In the genomic region with DNA sequence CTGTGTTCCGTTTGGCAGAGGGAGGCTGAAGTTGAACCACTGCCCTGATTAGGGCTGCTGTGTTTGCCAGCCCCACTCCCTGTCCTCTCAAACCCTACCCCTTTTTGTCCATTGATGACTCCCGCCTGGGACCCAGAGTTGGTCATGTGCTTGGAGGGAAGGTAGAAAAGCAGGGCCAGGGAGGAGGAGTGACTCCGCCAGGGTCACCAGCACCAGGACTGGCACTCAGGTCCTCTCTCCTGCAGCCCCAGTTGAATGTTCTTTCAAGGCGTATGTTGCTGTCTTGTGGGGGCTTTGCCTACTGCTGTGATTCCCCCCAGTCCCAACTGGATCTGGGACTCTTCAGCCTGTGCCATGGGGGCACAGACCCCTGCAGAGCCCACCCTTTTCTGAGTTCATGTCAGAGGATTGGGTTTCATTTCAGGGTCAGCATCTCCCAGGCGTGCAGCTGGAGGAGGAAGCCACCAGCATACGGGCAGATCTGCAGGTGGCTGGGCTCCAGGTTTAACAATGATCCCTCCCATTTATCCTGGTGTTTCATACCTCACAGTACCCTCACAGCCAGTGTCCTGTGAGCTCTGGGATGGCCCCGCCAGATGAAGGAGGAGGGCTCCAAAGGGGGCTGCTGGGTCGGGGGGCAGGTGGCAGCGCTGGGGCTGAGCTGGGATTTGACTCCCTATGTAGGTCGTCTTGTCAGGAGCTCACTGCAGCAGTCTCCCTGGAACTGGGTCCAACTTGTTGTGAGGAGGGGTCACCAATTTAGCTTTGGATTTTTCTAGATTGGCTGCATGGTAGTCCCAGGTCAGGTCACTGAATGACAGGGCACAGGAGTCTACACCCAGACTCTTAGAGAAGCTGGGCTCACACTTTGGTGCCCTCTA, we compare ENCODE assay signal across 21 cellular contexts. TPM values are rescaled to one million over a fixed set of nuclear protein-coding genes. Genes with fewer than 3 reads are reported as not detected.
A peak's percentile ranks its signal among the peaks of the same experiment; 100 is the strongest.
DNase-seq lines count a peak whose midpoint lies in the region; ATAC-seq and TF ChIP-seq lines count a peak whose summit lies in the region.
"Had no signal": no experiment of that assay in that cellular context is flagged by ENCODE, and none has a peak within 500 bp of the region (broad histone marks: within the 10 kb centered on the region; RNA-seq: fewer than 3 reads in every experiment).

No MANE protein-coding gene starts in this region.

- peaks cover 3 to 4% of the 10 kb centered on the region in 2 experiments; a peak in 4 of 5 replicates for H3K9me3 Mint-ChIP-seq in H9

- H3K18ac ChIP-seq in neuronal stem cell (ENCODE audit: low read length) (peak overlapping the region; percentile 32), H9 (ENCODE audit: insufficient read length, low read depth, low read length) (no peak overlapping the region)

- no peak overlapping the region for H3K27ac Mint-ChIP-seq in H9
- H3K27ac Mint-ChIP-seq: B cell; CD4-positive, CD25-positive, alpha-beta regulatory T cell; CD8-positive, alpha-beta memory T cell; IgD-negative memory B cell had no signal

- H2AFZ ChIP-seq in neuronal stem cell (ENCODE audit: low read length) = no peak overlapping the region
- no peak overlapping the region for H2AFZ ChIP-seq in H9 (ENCODE audit: low read length)

- H3K4me2 ChIP-seq in BLaER1 treated with 17β-estradiol and CSF1 and Interleukin-3, amounts not matched to agents 10 nM and 100 nM = peak overlapping the region in 9 of 11 experiments; percentile 5 to 79 (median 45); a peak in 14 of 22 replicates
- H3K4me2 ChIP-seq in neuronal stem cell (ENCODE audit: insufficient read depth, low read length, poor library complexity, severe bottlenecking) (no peak overlapping the region), H9 (ENCODE audit: insufficient read depth, insufficient read length, low read length) (no peak overlapping the region)

- intact Hi-C loops in upper lobe of right lung (cut with DNase I) = no loop called here

- peaks cover 55% of the 10 kb centered on the region for H3K27me3 Mint-ChIP-seq in H9 (ENCODE audit: low read depth)
- H3K27me3 Mint-ChIP-seq: IgD-negative memory B cell had no signal

- no peak overlapping the region for H3T11ph ChIP-seq in H9 (ENCODE audit: low read length)

- H3K4me1 ChIP-seq in BLaER1 treated with 17β-estradiol and CSF1 and Interleukin-3, amounts not matched to agents 10 nM and 100 nM = peaks cover 0 to 38% (median 18%) of the 10 kb centered on the region in 10 experiments; a peak in 17 of 20 replicates
- H3K4me1 ChIP-seq in neuronal stem cell (ENCODE audit: control insufficient read depth in 2 of 2, insufficient read depth in 1 of 2, low read depth in 1 of 2, low read length in 2 of 2) (no peaks in the 10 kb centered on the region), subcutaneous abdominal adipose tissue (ENCODE audit: control insufficient read depth in 5 of 5, insufficient read depth in 5 of 5, low read length in 5 of 5) (peaks cover 4 to 30% (median 22%) of the 10 kb centered on the region in 5 donors), H9 (ENCODE audit: insufficient read depth, low read length) (no peaks in the 10 kb centered on the region), upper lobe of right lung (no peaks in the 10 kb centered on the region)

- H3K4me3 ChIP-seq in BLaER1 treated with 17β-estradiol and CSF1 and Interleukin-3, amounts not matched to agents 10 nM and 100 nM = no peak overlapping the region
- no peak overlapping the region for H3K4me3 ChIP-seq in coronary artery
- no peak overlapping the region for H3K4me3 ChIP-seq in neuronal stem cell (ENCODE audit: low read length in 2 of 2)
- H3K4me3 ChIP-seq in subcutaneous abdominal adipose tissue (ENCODE audit: low read depth in 1 of 5, low read length in 5 of 5) = no peak overlapping the region
- no peak overlapping the region for H3K4me3 ChIP-seq in upper lobe of right lung
- H3K4me3 ChIP-seq: GM12878 had no signal

- peak overlapping the region in 4 of 11 experiments; percentile 17 to 47 (median 25); a peak in 7 of 22 replicates for H3K27ac ChIP-seq in BLaER1 treated with 17β-estradiol and CSF1 and Interleukin-3, amounts not matched to agents 10 nM and 100 nM
- H3K27ac ChIP-seq in coronary artery (peak overlapping the region in 1 of 2 donors; percentile 16), neuronal stem cell (replicated peaks; ENCODE audit: low read length) (no peak overlapping the region), subcutaneous abdominal adipose tissue (ENCODE audit: low read depth, low read length) (peak overlapping the region; percentile 44), H9 (ENCODE audit: insufficient read length, low read depth, low read length) (no peak overlapping the region), upper lobe of right lung (no peak overlapping the region)

- H3K79me1 ChIP-seq in neuronal stem cell (ENCODE audit: low read depth, low read length) (no peaks in the 10 kb centered on the region), H9 (ENCODE audit: insufficient read depth, low read depth, low read length, poor library complexity, severe bottlenecking) (no peaks in the 10 kb centered on the region)

- no peak overlapping the region for H3K56ac ChIP-seq in H9 (ENCODE audit: insufficient read length, low read depth, low read length)

- H3K4me1 Mint-ChIP-seq in H9 = no peaks in the 10 kb centered on the region
- H3K4me1 Mint-ChIP-seq: CD4-positive, CD25-positive, alpha-beta regulatory T cell; CD8-positive, alpha-beta memory T cell; IgD-negative memory B cell had no signal

- DNase-seq in coronary artery (ENCODE audit: low spot score) (peak; percentile 60), neuronal stem cell (ENCODE audit: low spot score) (no peak), T-helper 2 cell (no peak), H9 (no peak), upper lobe of right lung (no peak)
- DNase-seq: C1 segment of cervical spinal cord; CD4-positive, CD25-positive, alpha-beta regulatory T cell; CD8-positive, alpha-beta memory T cell; COR-L47; DMS 273 treated with DMSO at 0.1 percent for 48 hours; DMS53; DND-41; EL; GOT3; H7 had no signal

- no peak overlapping the region for H4K91ac ChIP-seq in neuronal stem cell (ENCODE audit: low read depth, low read length, poor library complexity)
- H4K91ac ChIP-seq in H9 (ENCODE audit: insufficient read length, low read depth, low read length) = no peak overlapping the region

- no CpG with 5 or more reads among the region's 10 CpGs for WGBS in neuronal stem cell (ENCODE audit: extremely low coverage in 2 of 2, insufficient read length in 2 of 2, insufficient replicate concordance in 1 of 2), 2 donors
- WGBS in H9 (ENCODE audit: extremely low coverage, insufficient read length, low lambda C conversion rate) = no CpG with 5 or more reads among the region's 10 CpGs

- no peaks in the 10 kb centered on the region for H3K79me2 ChIP-seq in H9 (ENCODE audit: insufficient read depth, low read length)

- H3K36me3 Mint-ChIP-seq in H9 (ENCODE audit: insufficient read depth in 1 of 3, low read depth in 3 of 3) = 0 out of 7 replicates have a peak, but pooled peaks cover 0 to 2% (median 0%) of the 10 kb centered on the region in 3 experiments
- H3K36me3 Mint-ChIP-seq: CD4-positive, CD25-positive, alpha-beta regulatory T cell; CD8-positive, alpha-beta memory T cell; IgD-negative memory B cell had no signal

- H2AK5ac ChIP-seq in neuronal stem cell (ENCODE audit: low read depth, low read length) (no peak overlapping the region), H9 (ENCODE audit: insufficient read length, low read length) (no peak overlapping the region)

- H3K4ac ChIP-seq in neuronal stem cell (ENCODE audit: low read length) (no peak overlapping the region), H9 (ENCODE audit: low read depth, low read length) (no peak overlapping the region)

- H3K36me3 ChIP-seq in BLaER1 treated with 17β-estradiol and CSF1 and Interleukin-3, amounts not matched to agents 10 nM and 100 nM = no peaks in the 10 kb centered on the region; a peak in 1 of 22 replicates
- H3K36me3 ChIP-seq in neuronal stem cell (replicated peaks in 1 of 2; ENCODE audit: control insufficient read depth in 2 of 2, insufficient read depth in 2 of 2, low read length in 2 of 2) = no peaks in the 10 kb centered on the region
- no peaks in the 10 kb centered on the region for H3K36me3 ChIP-seq in subcutaneous abdominal adipose tissue (ENCODE audit: control insufficient read depth in 5 of 5, insufficient read depth in 5 of 5, low read length in 5 of 5)
- H3K36me3 ChIP-seq in upper lobe of right lung = no peaks in the 10 kb centered on the region

- H2BK20ac ChIP-seq in H9 (ENCODE audit: low read depth, low read length, poor library complexity, severe bottlenecking) = no peak overlapping the region

- no peaks in the 10 kb centered on the region for H3K23me2 ChIP-seq in H9 (ENCODE audit: insufficient read length, low read depth, low read length, poor library complexity, severe bottlenecking)

- no peak overlapping the region for H3K14ac ChIP-seq in neuronal stem cell (ENCODE audit: low read length)
- H3K14ac ChIP-seq in H9 (ENCODE audit: insufficient read depth, low read length) = no peak overlapping the region; the same call in 1 of the 2 replicates

- peaks cover 25 to 60% (median 38%) of the 10 kb centered on the region in 11 experiments for H3K9me3 ChIP-seq in BLaER1 treated with 17β-estradiol and CSF1 and Interleukin-3, amounts not matched to agents 10 nM and 100 nM (replicated peaks in 1 of 11)
- no peaks in the 10 kb centered on the region for H3K9me3 ChIP-seq in neuronal stem cell (replicated peaks in 1 of 2; ENCODE audit: control insufficient read depth in 2 of 2, insufficient read depth in 1 of 2, low read depth in 1 of 2, low read length in 2 of 2)
- peaks cover 0 to 8% (median 2%) of the 10 kb centered on the region in 5 donors for H3K9me3 ChIP-seq in subcutaneous abdominal adipose tissue (ENCODE audit: control insufficient read depth in 5 of 5, low read length in 5 of 5)
- no peaks in the 10 kb centered on the region for H3K9me3 ChIP-seq in H9 (ENCODE audit: control insufficient read depth, low read depth, low read length)
- H3K9me3 ChIP-seq in upper lobe of right lung = no peaks in the 10 kb centered on the region

- H2BK15ac ChIP-seq in neuronal stem cell (ENCODE audit: low read length) (no peak overlapping the region), H9 (ENCODE audit: low read depth, low read length) (no peak overlapping the region)

- H2BK12ac ChIP-seq in neuronal stem cell (ENCODE audit: low read length) (no peak overlapping the region), H9 (ENCODE audit: insufficient read length, low read depth, low read length) (no peak overlapping the region)

- H4K5ac ChIP-seq in H9 (ENCODE audit: insufficient read length, low read depth, low read length) = no peak overlapping the region

- H2BK5ac ChIP-seq in neuronal stem cell (ENCODE audit: low read length) (no peak overlapping the region), H9 (ENCODE audit: insufficient read length, low read length) (no peak overlapping the region)

- H4K20me1 ChIP-seq in BLaER1 treated with 17β-estradiol and CSF1 and Interleukin-3, amounts not matched to agents 10 nM and 100 nM = no peaks in the 10 kb centered on the region
- H4K20me1 ChIP-seq in H9 (ENCODE audit: control insufficient read depth, insufficient read depth, insufficient read length) = no peaks in the 10 kb centered on the region

- H2BK120ac ChIP-seq in neuronal stem cell (ENCODE audit: low read depth, low read length) = no peak overlapping the region
- H2BK120ac ChIP-seq in H9 (ENCODE audit: low read depth, low read length, poor library complexity, severe bottlenecking) = no peak overlapping the region

- H4K8ac ChIP-seq in neuronal stem cell (ENCODE audit: low read depth, low read length) = no peak overlapping the region
- no peak overlapping the region for H4K8ac ChIP-seq in H9 (replicated peaks; ENCODE audit: insufficient read length, low read depth, low read length)

- no peak for TF ChIP-seq CTCF in coronary artery (IDR thresholded peaks at IDR 0.05)
- no peak for TF ChIP-seq CTCF in H9 (conservative IDR thresholded peaks at IDR 0.05)
- no peak for TF ChIP-seq CTCF in upper lobe of right lung (IDR thresholded peaks at IDR 0.05)

- no peak overlapping the region for H3K4me3 Mint-ChIP-seq in H9
- H3K4me3 Mint-ChIP-seq: B cell; CD4-positive, CD25-positive, alpha-beta regulatory T cell; CD8-positive, alpha-beta memory T cell; IgD-negative memory B cell had no signal

- no peaks in the 10 kb centered on the region for H3K27me3 ChIP-seq in BLaER1 treated with 17β-estradiol and CSF1 and Interleukin-3, amounts not matched to agents 10 nM and 100 nM
- no peaks in the 10 kb centered on the region for H3K27me3 ChIP-seq in neuronal stem cell (ENCODE audit: control insufficient read depth in 3 of 3, insufficient read depth in 3 of 3, low read depth in 1 of 3, low read length in 3 of 3)
- peaks cover 0 to 3% (median 0%) of the 10 kb centered on the region in 5 donors for H3K27me3 ChIP-seq in subcutaneous abdominal adipose tissue (ENCODE audit: control insufficient read depth in 5 of 5, insufficient read depth in 4 of 5, low read length in 5 of 5)
- H3K27me3 ChIP-seq in H9 (ENCODE audit: insufficient read depth, low read length) = no peaks in the 10 kb centered on the region
- no peaks in the 10 kb centered on the region for H3K27me3 ChIP-seq in upper lobe of right lung

- H3K23ac ChIP-seq in neuronal stem cell (ENCODE audit: low read depth, low read length, poor library complexity) (no peak overlapping the region), H9 (ENCODE audit: insufficient read length, low read depth, low read length) (no peak overlapping the region)

- ATAC-seq in upper lobe of right lung = no peak
- ATAC-seq: GM12878, HepG2 had no signal

- no peak overlapping the region for H3K9ac ChIP-seq in BLaER1 treated with 17β-estradiol and CSF1 and Interleukin-3, amounts not matched to agents 10 nM and 100 nM
- H3K9ac ChIP-seq in neuronal stem cell (ENCODE audit: low read depth, low read length, poor library complexity) (no peak overlapping the region), subcutaneous abdominal adipose tissue (ENCODE audit: low read length in 5 of 5) (no peak overlapping the region), H9 (ENCODE audit: extremely low read depth, insufficient read length, low read length) (no peak overlapping the region)

RNA-seq across cellular contexts. Expression of a gene that starts 55.7 kb away (rescaled TPM):
- 1.6 TPM for polyA plus RNA-seq in neuronal stem cell (2013, experiment 1 of 2)
- 1.8 TPM for polyA plus RNA-seq in neuronal stem cell (2013, experiment 2 of 2)
- total RNA-seq in H9 (2021) = not detected in 2 replicates
- total RNA-seq in upper lobe of right lung = 2.5 TPM
- total RNA-seq: B cell had no signal
- polyA plus RNA-seq: CD8-positive, alpha-beta memory T cell had no signal

Comparison
In these comparisons a context has a peak if more than half of its experiments do, and no peak if none do; other contexts are left out.
1. H3K4me2 ChIP-seq: peak in BLaER1 treated with 17β-estradiol and CSF1 and Interleukin-3, amounts not matched to agents 10 nM and 100 nM (9 of 11); none in neuronal stem cell (single experiment) and H9 (single experiment).